In the genomic region with DNA sequence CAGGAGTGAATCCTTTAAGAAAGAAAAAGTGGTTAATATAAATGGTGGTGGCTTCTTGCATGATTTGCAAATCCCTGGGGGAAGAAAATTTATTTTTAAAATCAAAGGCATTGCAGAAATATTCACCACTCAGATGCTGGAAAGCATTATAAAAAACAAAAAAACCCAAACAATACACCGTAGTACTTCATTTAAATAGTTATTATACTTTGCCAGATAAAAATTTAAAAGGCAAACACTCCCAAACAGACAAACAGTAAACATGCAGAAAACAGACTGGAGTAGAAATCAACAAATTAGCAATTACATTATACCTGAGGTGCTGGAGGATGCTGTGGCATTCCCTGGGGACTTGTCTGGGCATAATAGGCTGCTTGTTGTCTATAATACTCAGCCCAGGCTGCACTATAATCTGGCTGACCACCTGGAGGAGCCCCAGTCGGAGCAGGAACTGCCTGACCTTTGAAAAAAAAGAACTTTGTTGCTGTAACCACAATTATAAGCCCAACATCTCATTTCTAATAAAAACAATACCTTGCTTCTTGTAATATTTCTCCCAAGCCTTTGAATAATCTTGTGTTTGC, we compare ENCODE assay signal across 9 cellular contexts. TPM values are rescaled to one million over a fixed set of nuclear protein-coding genes. Genes with fewer than 3 reads are reported as not detected.
DNase-seq lines count a peak whose midpoint lies in the region; ATAC-seq, FAIRE-seq and TF ChIP-seq lines count a peak whose summit lies in the region.
"Had no signal": no experiment of that assay in that cellular context is flagged by ENCODE, and none has a peak within 500 bp of the region (broad histone marks: within the 10 kb centered on the region; RNA-seq: fewer than 3 reads in every experiment).

No MANE protein-coding gene starts in this region.

- no peak for TF ChIP-seq CTCF in activated CD8-positive, alpha-beta T cell treated with anti-CD3 and anti-CD28 coated beads for 36 hours (IDR thresholded peaks at IDR 0.05)
- TF ChIP-seq CTCF in MM.1S (IDR thresholded peaks at IDR 0.05; ENCODE audit: low read length) (peak; percentile 23), epithelial cell of esophagus (IDR thresholded peaks at IDR 0.05; ENCODE audit: insufficient read depth, low read depth, low read length, missing control alignments) (peak; percentile 29)

- CTCF ChIA-PET in activated CD8-positive, alpha-beta T cell treated with anti-CD3 and anti-CD28 coated beads for 36 hours (lab: Charles Lee): no interaction called here
- CTCF ChIA-PET in activated CD8-positive, alpha-beta T cell treated with anti-CD3 and anti-CD28 coated beads, Interleukin-2, amount 10 ng/mL, durations not matched to agents 7 days and 5 days (lab: Charles Lee): interaction anchor here (1.6 kb wide), 1 partner anchor 30 kb away, joined by 3 read pairs; a partner anchor contains a TSS

- intact Hi-C loops in activated CD8-positive, alpha-beta T cell treated with anti-CD3 and anti-CD28 coated beads for 36 hours (cut with micrococcal nuclease): no loop called here
- intact Hi-C loops in sciatic nerve (cut with DNase I) (no loop called here), left colon (cut with DNase I, micrococcal nuclease) (no loop called here)

- no peak for ATAC-seq in activated CD8-positive, alpha-beta T cell treated with anti-CD3 and anti-CD28 coated beads for 36 hours
- no peak for ATAC-seq in activated CD8-positive, alpha-beta T cell treated with anti-CD3 and anti-CD28 coated beads, Interleukin-2, amount 10 ng/mL, durations not matched to agents 7 days and 5 days
- ATAC-seq in sciatic nerve: peak; percentile 45
- ATAC-seq in GM18858 (IDR thresholded peaks at IDR 0.05; ENCODE audit: unreplicated experiment): no peak
- ATAC-seq in left colon: no peak
- ATAC-seq: gastroesophageal sphincter had no signal

- H3K4me3 Mint-ChIP-seq in activated CD8-positive, alpha-beta T cell treated with anti-CD3 and anti-CD28 coated beads for 36 hours: no peak overlapping the region
- no peak overlapping the region for H3K4me3 Mint-ChIP-seq in activated CD8-positive, alpha-beta T cell treated with anti-CD3 and anti-CD28 coated beads, Interleukin-2, amount 10 ng/mL, durations not matched to agents 7 days and 5 days

- H3K36me3 ChIP-seq in MM.1S (replicated peaks; ENCODE audit: insufficient read depth, low read length): peaks cover 29% of the 10 kb centered on the region; the same call in 1 of the 2 replicates

- H3K4me1 ChIP-seq in MM.1S (ENCODE audit: low read length): peaks cover 50% of the 10 kb centered on the region

- no peak overlapping the region for H3K27ac ChIP-seq in MM.1S (ENCODE audit: low read length)

- peaks cover 40% of the 10 kb centered on the region for H3F3A ChIP-seq in MM.1S (ENCODE audit: insufficient read depth, low read length)

- no peaks in the 10 kb centered on the region for H3K27me3 ChIP-seq in MM.1S (replicated peaks; ENCODE audit: insufficient read depth, low read length)
- H3K27me3 ChIP-seq: gastroesophageal sphincter had no signal

- H3K9me3 Mint-ChIP-seq in activated CD8-positive, alpha-beta T cell treated with anti-CD3 and anti-CD28 coated beads for 36 hours: no peaks in the 10 kb centered on the region
- H3K9me3 Mint-ChIP-seq in activated CD8-positive, alpha-beta T cell treated with anti-CD3 and anti-CD28 coated beads, Interleukin-2, amount 10 ng/mL, durations not matched to agents 7 days and 5 days (ENCODE audit: insufficient read depth): no peaks in the 10 kb centered on the region

- H3K79me2 ChIP-seq in MM.1S (ENCODE audit: low read length): peaks cover 58% of the 10 kb centered on the region

- H3K9me2 ChIP-seq in MM.1S (replicated peaks; ENCODE audit: insufficient read depth, low read length): no peaks in the 10 kb centered on the region

- H3K9me3 ChIP-seq in MM.1S (replicated peaks; ENCODE audit: insufficient read depth, low read length): no peaks in the 10 kb centered on the region
- H3K9me3 ChIP-seq: gastroesophageal sphincter had no signal

- no peaks in the 10 kb centered on the region for H4K20me1 ChIP-seq in MM.1S (ENCODE audit: insufficient read depth, low read length)

- DNase-seq in activated CD8-positive, alpha-beta T cell treated with anti-CD3 and anti-CD28 coated beads for 36 hours: no peak
- DNase-seq in activated CD8-positive, alpha-beta T cell treated with anti-CD3 and anti-CD28 coated beads, Interleukin-2, amount 10 ng/mL, durations not matched to agents 7 days and 5 days: no peak
- DNase-seq in MM.1S: no peak
- DNase-seq in epithelial cell of esophagus (ENCODE audit: low read depth): peak; percentile 32
- DNase-seq in sciatic nerve (ENCODE audit: low spot score): no peak
- no peak for DNase-seq in RCC 7860 (ENCODE audit: low spot score)
- no peak for DNase-seq in left colon

- no peaks in the 10 kb centered on the region for H3K27me3 Mint-ChIP-seq in activated CD8-positive, alpha-beta T cell treated with anti-CD3 and anti-CD28 coated beads for 36 hours
- no peaks in the 10 kb centered on the region for H3K27me3 Mint-ChIP-seq in activated CD8-positive, alpha-beta T cell treated with anti-CD3 and anti-CD28 coated beads, Interleukin-2, amount 10 ng/mL, durations not matched to agents 7 days and 5 days (ENCODE audit: low read depth)

- peak overlapping the region; percentile 17; the same call in 1 of the 2 replicates for H3K4me2 ChIP-seq in MM.1S (ENCODE audit: low read depth, low read length)

- H3K9ac ChIP-seq in MM.1S (ENCODE audit: low read length): no peak overlapping the region

- POLR2A ChIA-PET in activated CD8-positive, alpha-beta T cell treated with anti-CD3 and anti-CD28 coated beads for 36 hours (lab: Charles Lee): interaction anchor here (1.9 kb wide), 1 partner anchor 29 kb away, joined by 8 read pairs; a partner anchor contains a TSS
- POLR2A ChIA-PET in activated CD8-positive, alpha-beta T cell treated with anti-CD3 and anti-CD28 coated beads, Interleukin-2, amount 10 ng/mL, durations not matched to agents 7 days and 5 days (lab: Charles Lee): no interaction called here

- H2AFZ ChIP-seq in MM.1S (ENCODE audit: low read length): no peak overlapping the region

- H3K27ac Mint-ChIP-seq in activated CD8-positive, alpha-beta T cell treated with anti-CD3 and anti-CD28 coated beads for 36 hours: peak overlapping the region; percentile 57
- no peak overlapping the region for H3K27ac Mint-ChIP-seq in activated CD8-positive, alpha-beta T cell treated with anti-CD3 and anti-CD28 coated beads, Interleukin-2, amount 10 ng/mL, durations not matched to agents 7 days and 5 days

- H3K36me3 Mint-ChIP-seq in activated CD8-positive, alpha-beta T cell treated with anti-CD3 and anti-CD28 coated beads for 36 hours (ENCODE audit: low read depth): peaks cover 53% of the 10 kb centered on the region
- peaks cover 65% of the 10 kb centered on the region for H3K36me3 Mint-ChIP-seq in activated CD8-positive, alpha-beta T cell treated with anti-CD3 and anti-CD28 coated beads, Interleukin-2, amount 10 ng/mL, durations not matched to agents 7 days and 5 days (ENCODE audit: low read depth)

- H3K4me1 Mint-ChIP-seq in activated CD8-positive, alpha-beta T cell treated with anti-CD3 and anti-CD28 coated beads for 36 hours (ENCODE audit: low read depth): peaks cover 50% of the 10 kb centered on the region
- peaks cover 27% of the 10 kb centered on the region for H3K4me1 Mint-ChIP-seq in activated CD8-positive, alpha-beta T cell treated with anti-CD3 and anti-CD28 coated beads, Interleukin-2, amount 10 ng/mL, durations not matched to agents 7 days and 5 days (ENCODE audit: low read depth)

- no peak for FAIRE-seq in RCC 7860 (lab: Jason Lieb, UNC)

- H3K4me3 ChIP-seq in MM.1S (ENCODE audit: low read length) (no peak overlapping the region), epithelial cell of esophagus (ENCODE audit: low read length) (no peak overlapping the region)
- H3K4me3 ChIP-seq: gastroesophageal sphincter had no signal

RNA-seq across cellular contexts. Expression of a gene that starts 29.9 kb away (rescaled TPM):
- total RNA-seq in activated CD8-positive, alpha-beta T cell treated with anti-CD3 and anti-CD28 coated beads for 36 hours: 100 to 1,000 TPM; 256 to 257 TPM
- total RNA-seq in activated CD8-positive, alpha-beta T cell treated with anti-CD3 and anti-CD28 coated beads, Interleukin-2, amount 10 ng/mL, durations not matched to agents 7 days and 5 days: 100 to 1,000 TPM; 195 to 197 TPM
- 141 TPM for total RNA-seq in sciatic nerve
- total RNA-seq in left colon: 10 to 100 TPM; 78.0 to 94.7 TPM

RNA-seq across cellular contexts. Expression of a gene that starts 55.8 kb away (rescaled TPM):
- 10 to 100 TPM in 1 of 2 experiments, 1 to 10 TPM in 1; 9.7 to 12.0 TPM for total RNA-seq in activated CD8-positive, alpha-beta T cell treated with anti-CD3 and anti-CD28 coated beads for 36 hours
- 10 to 100 TPM in 1 of 2 experiments, 1 to 10 TPM in 1; 9.4 to 10.5 TPM for total RNA-seq in activated CD8-positive, alpha-beta T cell treated with anti-CD3 and anti-CD28 coated beads, Interleukin-2, amount 10 ng/mL, durations not matched to agents 7 days and 5 days
- total RNA-seq in sciatic nerve: 87.0 TPM
- 10 to 100 TPM; 10.5 to 15.9 TPM for total RNA-seq in left colon
